In genomic region chr15:27589782-27590181, GRCh38 we compare ENCODE assay signal across 13 cellular contexts.
DNase-seq lines count a peak whose midpoint lies in the region; ATAC-seq, FAIRE-seq and TF ChIP-seq lines count a peak whose summit lies in the region.
"Had no signal": no experiment of that assay in that cellular context is flagged by ENCODE, and none has a peak within 500 bp of the region (broad histone marks: within the 10 kb centered on the region; RNA-seq: fewer than 3 reads in every experiment).

No MANE protein-coding gene starts in this region.

- intact Hi-C loops in sciatic nerve (cut with DNase I) (no loop called here), left ventricle myocardium inferior (cut with micrococcal nuclease) (no loop called here)

- DNase-seq in NCI-H1417 (lab: John Stamatoyannopoulos, UW) = peak in 2 of 3 experiments; percentile 28 to 65
- DNase-seq in NCI-H1417 treated with DMSO at 0.1 percent for 48 hours (lab: John Stamatoyannopoulos, UW) = no peak
- no peak for DNase-seq in MM.1S
- DNase-seq in bronchial epithelial cell (ENCODE audit: low read depth) = no peak
- DNase-seq in sciatic nerve (ENCODE audit: low spot score) = no peak
- no peak for DNase-seq in frontal cortex (ENCODE audit: low spot score in 2 of 2)
- no peak for DNase-seq in left ventricle myocardium inferior
- DNase-seq: CD4-positive, CD25-positive, alpha-beta regulatory T cell; GF-D8; HCEC 1CT; HFFc6 had no signal

- no peaks in the 10 kb centered on the region for H4K20me1 ChIP-seq in MM.1S (ENCODE audit: insufficient read depth, low read length)

- H3K27me3 ChIP-seq in MM.1S (replicated peaks; ENCODE audit: insufficient read depth, low read length) (no peaks in the 10 kb centered on the region), bronchial epithelial cell (ENCODE audit: control insufficient read depth, insufficient read depth, low read length) (no peaks in the 10 kb centered on the region), left ventricle myocardium inferior (ENCODE audit: low read depth) (peaks cover 44% of the 10 kb centered on the region)

- peak overlapping the region; percentile 71 for H3K4me2 ChIP-seq in MM.1S (ENCODE audit: low read depth, low read length)

- TF ChIP-seq CTCF in MM.1S (IDR thresholded peaks at IDR 0.05; ENCODE audit: low read length) (no peak), bronchial epithelial cell (IDR thresholded peaks at IDR 0.05; ENCODE audit: insufficient read depth, low read length, severe bottlenecking) (no peak), left ventricle myocardium inferior (IDR thresholded peaks at IDR 0.05; ENCODE audit: borderline replicate concordance) (no peak)

- H3K27ac ChIP-seq in MM.1S (ENCODE audit: low read length) (peak overlapping the region; percentile 72; the same call in 1 of the 2 replicates), left ventricle myocardium inferior (replicated peaks) (no peak overlapping the region)
- H3K27ac ChIP-seq: 22Rv1, HL-60 had no signal

- H3K4me1 ChIP-seq in MM.1S (ENCODE audit: low read length) = peaks cover 18% of the 10 kb centered on the region
- no peaks in the 10 kb centered on the region for H3K4me1 ChIP-seq in left ventricle myocardium inferior

- H3K9me3 ChIP-seq in MM.1S (replicated peaks; ENCODE audit: insufficient read depth, low read length) (no peaks in the 10 kb centered on the region), left ventricle myocardium inferior (replicated peaks) (no peaks in the 10 kb centered on the region)

- peak; percentile 75 for FAIRE-seq in bronchial epithelial cell (lab: Jason Lieb, UNC)
- FAIRE-seq in frontal cortex (lab: Jason Lieb, UNC) = no peak

- H2AFZ ChIP-seq in MM.1S (ENCODE audit: low read length) = no peak overlapping the region

- no peaks in the 10 kb centered on the region for H3K36me3 ChIP-seq in MM.1S (replicated peaks; ENCODE audit: insufficient read depth, low read length)
- no peaks in the 10 kb centered on the region for H3K36me3 ChIP-seq in bronchial epithelial cell (ENCODE audit: control insufficient read depth, insufficient read depth, low read length)
- no peaks in the 10 kb centered on the region for H3K36me3 ChIP-seq in left ventricle myocardium inferior

- no peaks in the 10 kb centered on the region for H3K79me2 ChIP-seq in MM.1S (ENCODE audit: low read length)

- H3K9ac ChIP-seq in MM.1S (ENCODE audit: low read length) = peak overlapping the region; percentile 24; the same call in 1 of the 2 replicates

- H3K9me2 ChIP-seq in MM.1S (replicated peaks; ENCODE audit: insufficient read depth, low read length) = no peaks in the 10 kb centered on the region

- peaks cover 10% of the 10 kb centered on the region for H3F3A ChIP-seq in MM.1S (ENCODE audit: insufficient read depth, low read length)

- ATAC-seq in sciatic nerve = no peak

- H3K4me3 ChIP-seq in MM.1S (ENCODE audit: low read length) = peak overlapping the region; percentile 48; the same call in 1 of the 2 replicates
- H3K4me3 ChIP-seq in bronchial epithelial cell (ENCODE audit: low read depth, low read length) = no peak overlapping the region
- no peak overlapping the region for H3K4me3 ChIP-seq in left ventricle myocardium inferior

Comparison
In these comparisons a context has a peak if more than half of its experiments do, and no peak if none do; other contexts are left out.
1. DNase-seq: peak in NCI-H1417 (2 of 3); none in NCI-H1417 treated with DMSO at 0.1 percent for 48 hours (single experiment), MM.1S (single experiment), bronchial epithelial cell (single experiment), sciatic nerve (single experiment), frontal cortex (0 of 2) and left ventricle myocardium inferior (single experiment).